ENCODE assay signal across 1 cellular context in genomic region chr17:29389994-29390855, GRCh38.
TF ChIP-seq lines count a peak whose summit lies in the region.

TSS of gene TAOK1 (plus strand) at chr17:29390363. CDS start at chr17:29451549, 61,186 bp downstream.

TF ChIP-seq in HepG2, 621 proteins besides CTCF, POLR2A, EP300 and RAD21 (continued from another document and continues in another):
- peak; percentile 86; the same call in 1 of the 2 replicates for TF ChIP-seq SALL2 (CRISPR knock-in tag; IDR thresholded peaks at IDR 0.05)
- TF ChIP-seq KLF9 (CRISPR knock-in tag; IDR thresholded peaks at IDR 0.05; ENCODE audit: low read depth): no peak
- TF ChIP-seq ZNF790 (CRISPR knock-in tag; IDR thresholded peaks at IDR 0.05; ENCODE audit: borderline replicate concordance): peak; percentile 74
- TF ChIP-seq MATR3 (CRISPR knock-in tag; IDR thresholded peaks at IDR 0.05): no peak
- TF ChIP-seq TCF7L2 (IDR thresholded peaks at IDR 0.05; ENCODE audit: low read depth, low read length): no peak
- TF ChIP-seq HNF1B (CRISPR knock-in tag; IDR thresholded peaks at IDR 0.05): peak; percentile 76
- TF ChIP-seq SATB2 (CRISPR knock-in tag; IDR thresholded peaks at IDR 0.05): peak; percentile 27; the same call in 1 of the 2 replicates
- no peak for TF ChIP-seq ZBTB1 (CRISPR knock-in tag; IDR thresholded peaks at IDR 0.05; ENCODE audit: borderline replicate concordance)
- TF ChIP-seq ZNF691 (CRISPR knock-in tag; IDR thresholded peaks at IDR 0.05; ENCODE audit: borderline replicate concordance, low read depth): no peak; the same call in 1 of the 2 replicates
- no peak for TF ChIP-seq ZNF282 (IDR thresholded peaks at IDR 0.05; ENCODE audit: partially characterized antibody)
- TF ChIP-seq MLX (CRISPR knock-in tag; IDR thresholded peaks at IDR 0.05): no peak
- peak; percentile 83; the same call in 1 of the 2 replicates for TF ChIP-seq TMF1 (CRISPR knock-in tag; IDR thresholded peaks at IDR 0.05; ENCODE audit: low read depth)
- no peak for TF ChIP-seq NCOA1 (CRISPR knock-in tag; IDR thresholded peaks at IDR 0.05)
- TF ChIP-seq ZNF883 (CRISPR knock-in tag; IDR thresholded peaks at IDR 0.05; ENCODE audit: not compliant biosample characterization): peak; percentile 77
- TF ChIP-seq ZNF644 (CRISPR knock-in tag; IDR thresholded peaks at IDR 0.05; ENCODE audit: low read depth): no peak
- TF ChIP-seq SMYD3 (CRISPR knock-in tag; IDR thresholded peaks at IDR 0.05): peak; percentile 69; the same call in 1 of the 2 replicates
- TF ChIP-seq ZBTB14 (CRISPR knock-in tag; IDR thresholded peaks at IDR 0.05): peak; percentile 98
- TF ChIP-seq ZFP36L1 (CRISPR knock-in tag; IDR thresholded peaks at IDR 0.05): peak; percentile 53; the same call in 1 of the 2 replicates
- TF ChIP-seq ZNF275 (CRISPR knock-in tag; IDR thresholded peaks at IDR 0.05; ENCODE audit: borderline replicate concordance): peak; percentile 63; the same call in 1 of the 2 replicates
- TF ChIP-seq HES4 (CRISPR knock-in tag; IDR thresholded peaks at IDR 0.05; ENCODE audit: borderline replicate concordance): peak; percentile 70; the same call in 1 of the 2 replicates
- no peak for TF ChIP-seq DPF2 (CRISPR knock-in tag; IDR thresholded peaks at IDR 0.05; ENCODE audit: borderline replicate concordance, low read depth)
- 0 out of 2 replicates have a peak, but pooled peaks have one; percentile 65 for TF ChIP-seq ZNF274 (CRISPR knock-in tag; IDR thresholded peaks at IDR 0.05)
- TF ChIP-seq IRF2 (CRISPR knock-in tag; IDR thresholded peaks at IDR 0.05): peak; percentile 15; the same call in 1 of the 2 replicates
- TF ChIP-seq MEIS1 (CRISPR knock-in tag; IDR thresholded peaks at IDR 0.05; ENCODE audit: borderline replicate concordance): peak; percentile 44; the same call in 1 of the 2 replicates
- TF ChIP-seq ZNF143 (CRISPR knock-in tag; IDR thresholded peaks at IDR 0.05): peak; percentile 81
- no peak for TF ChIP-seq GABPA (IDR thresholded peaks at IDR 0.05; ENCODE audit: low read depth, low read length)
- no peak for TF ChIP-seq GABPA (CRISPR knock-in tag; IDR thresholded peaks at IDR 0.05; ENCODE audit: low read depth)
- TF ChIP-seq BHLHE40 (IDR thresholded peaks at IDR 0.05; ENCODE audit: low read length): no peak
- 0 out of 2 replicates have a peak, but pooled peaks have one; percentile 32 for TF ChIP-seq GZF1 (CRISPR knock-in tag; IDR thresholded peaks at IDR 0.05)
- TF ChIP-seq SNAPC4 (CRISPR knock-in tag; IDR thresholded peaks at IDR 0.05): no peak
- TF ChIP-seq GMEB1 (CRISPR knock-in tag; IDR thresholded peaks at IDR 0.05; ENCODE audit: borderline replicate concordance): peak; percentile 71
- TF ChIP-seq IKZF5 (CRISPR knock-in tag; IDR thresholded peaks at IDR 0.05): peak; percentile 64
- peak; percentile 72; the same call in 1 of the 2 replicates for TF ChIP-seq GFI1 (CRISPR knock-in tag; IDR thresholded peaks at IDR 0.05; ENCODE audit: borderline replicate concordance)
- TF ChIP-seq CREBL2 (CRISPR knock-in tag; IDR thresholded peaks at IDR 0.05; ENCODE audit: borderline replicate concordance): no peak
- peak; percentile 91 for TF ChIP-seq ZMYM4 (CRISPR knock-in tag; IDR thresholded peaks at IDR 0.05)
- no peak for TF ChIP-seq NCOA5 (CRISPR knock-in tag; IDR thresholded peaks at IDR 0.05)
- no peak for TF ChIP-seq ZNF3 (CRISPR knock-in tag; IDR thresholded peaks at IDR 0.05)
- TF ChIP-seq REXO4 (CRISPR knock-in tag; IDR thresholded peaks at IDR 0.05; ENCODE audit: borderline replicate concordance): no peak
- no peak for TF ChIP-seq ERF (CRISPR knock-in tag; IDR thresholded peaks at IDR 0.05)
- TF ChIP-seq ZBTB20 (CRISPR knock-in tag; IDR thresholded peaks at IDR 0.05; ENCODE audit: borderline replicate concordance, low read depth): no peak; the same call in 1 of the 2 replicates
